In the genomic region with DNA sequence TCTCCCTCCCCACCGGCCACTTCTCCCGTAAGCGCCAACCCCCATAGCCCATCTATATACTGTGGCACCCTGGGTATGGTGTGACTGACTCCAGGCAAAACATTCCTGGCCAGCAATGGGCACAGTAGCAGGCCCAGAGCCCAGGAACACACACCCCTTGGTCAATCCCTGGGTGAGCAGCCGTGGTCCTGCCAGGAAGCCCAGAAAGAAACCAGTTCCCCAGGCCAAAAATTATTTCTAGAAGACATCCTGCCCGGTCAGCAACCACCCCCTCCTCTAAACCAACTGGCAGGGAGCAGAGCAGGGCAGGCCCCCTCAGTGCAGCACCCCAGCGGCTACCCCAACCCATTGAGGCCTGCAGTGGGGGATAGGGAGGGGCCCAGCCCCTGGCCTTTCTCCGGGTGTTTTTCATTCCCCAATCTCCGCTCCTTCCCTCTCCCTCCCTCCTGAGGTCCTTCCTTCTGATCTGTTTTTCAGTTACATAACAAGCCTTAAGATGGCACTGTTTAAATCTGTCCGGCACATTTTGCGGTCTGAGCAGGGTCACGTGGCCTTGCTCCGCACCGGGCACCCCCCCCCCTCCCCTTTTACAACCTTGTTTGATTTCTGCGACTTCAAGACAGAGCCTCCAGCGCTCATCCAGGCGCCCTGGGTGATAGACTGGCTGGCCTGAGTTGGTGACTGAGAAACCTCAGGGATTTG, we compare ENCODE assay signal across 8 cellular contexts. TPM values are rescaled to one million over a fixed set of nuclear protein-coding genes. Genes with fewer than 3 reads are reported as not detected.
DNase-seq lines count a peak whose midpoint lies in the region; ATAC-seq and TF ChIP-seq lines count a peak whose summit lies in the region.

No MANE protein-coding gene starts in this region.

- H3K27ac ChIP-seq in smooth muscle cell (ENCODE audit: low read depth): no peak overlapping the region

- H3K36me3 ChIP-seq in smooth muscle cell (ENCODE audit: low read depth): no peaks in the 10 kb centered on the region

- peak overlapping the region; percentile 85 for H3K4me2 ChIP-seq in smooth muscle cell

- H2AFZ ChIP-seq in smooth muscle cell (ENCODE audit: low read depth): no peak overlapping the region

- DNase-seq in COR-L47 (lab: John Stamatoyannopoulos, UW) (peak; percentile 13), HPDE6-E6E7 (ENCODE audit: extremely low spot score) (peak; percentile 35), SW 1271 (lab: John Stamatoyannopoulos, UW) (peak; percentile 22 to 54), epithelial cell of proximal tubule (ENCODE audit: low read depth) (no peak), smooth muscle cell (lab: John Stamatoyannopoulos, UW; ENCODE audit: unreplicated experiment) (no peak)
- no peak for DNase-seq in stimulated activated CD4-positive, alpha-beta T cell treated with anti-CD3 and anti-CD28 coated beads, Interleukin-4, amount 100 ng/mL, for 24 hours

- peaks cover 97% of the 10 kb centered on the region for H3K27me3 ChIP-seq in smooth muscle cell (ENCODE audit: low read depth)

- WGBS in smooth muscle cell (ENCODE audit: low lambda C conversion rate): 32% methylated on average over 16 of the region's 16 CpGs

- no peaks in the 10 kb centered on the region for H3K79me2 ChIP-seq in smooth muscle cell (ENCODE audit: low read depth)

- no peaks in the 10 kb centered on the region for H3F3A ChIP-seq in smooth muscle cell (ENCODE audit: low read depth)

- peak; percentile 25 for TF ChIP-seq CTCF in epithelial cell of proximal tubule (conservative IDR thresholded peaks at IDR 0.05; ENCODE audit: low read depth, low read length)
- peak; percentile 13 for TF ChIP-seq CTCF in smooth muscle cell (IDR thresholded peaks at IDR 0.05; ENCODE audit: borderline replicate concordance, insufficient read depth, poor library complexity, severe bottlenecking)

- H3K4me3 ChIP-seq in epithelial cell of proximal tubule (ENCODE audit: low read depth, low read length) (no peak overlapping the region), smooth muscle cell (peak overlapping the region; percentile 1)

- peaks cover 19% of the 10 kb centered on the region for H3K4me1 ChIP-seq in smooth muscle cell (ENCODE audit: low read depth)

- no peaks in the 10 kb centered on the region for H3K9me3 ChIP-seq in smooth muscle cell (replicated peaks; ENCODE audit: low read depth)

- ATAC-seq in GM21381 (IDR thresholded peaks at IDR 0.05; ENCODE audit: unreplicated experiment) (no peak), HG03097 (IDR thresholded peaks at IDR 0.05; ENCODE audit: low FRiP score, unreplicated experiment) (no peak)

- no peak overlapping the region for H3K9ac ChIP-seq in smooth muscle cell (ENCODE audit: low read depth)

- H4K20me1 ChIP-seq in smooth muscle cell (ENCODE audit: low read depth): peaks cover 19% of the 10 kb centered on the region

RNA-seq across cellular contexts. Expression of a gene that starts 2.0 kb away (rescaled TPM):
- total RNA-seq in epithelial cell of proximal tubule (0.07 TPM in 1 of 2 replicates, not detected in the other), smooth muscle cell (1.8 and 3.9 TPM in 2 replicates)
- 5.9 and 7.6 TPM in 2 replicates for polyA plus RNA-seq in smooth muscle cell

RNA-seq across cellular contexts. Expression of a gene that starts 59.4 kb away (rescaled TPM):
- 8.5 and 13.5 TPM in 2 replicates for total RNA-seq in epithelial cell of proximal tubule
- 22.2 and 31.6 TPM in 2 replicates for total RNA-seq in smooth muscle cell
- 59.7 and 61.7 TPM in 2 replicates for polyA plus RNA-seq in smooth muscle cell

Comparison
In these comparisons a context has a peak if more than half of its experiments do, and no peak if none do; other contexts are left out.
1. DNase-seq: peak in COR-L47 (single experiment), HPDE6-E6E7 (single experiment) and SW 1271 (2 of 2); none in epithelial cell of proximal tubule (single experiment), smooth muscle cell (single experiment) and stimulated activated CD4-positive, alpha-beta T cell treated with anti-CD3 and anti-CD28 coated beads, Interleukin-4, amount 100 ng/mL, for 24 hours (single experiment).